In the genomic region with DNA sequence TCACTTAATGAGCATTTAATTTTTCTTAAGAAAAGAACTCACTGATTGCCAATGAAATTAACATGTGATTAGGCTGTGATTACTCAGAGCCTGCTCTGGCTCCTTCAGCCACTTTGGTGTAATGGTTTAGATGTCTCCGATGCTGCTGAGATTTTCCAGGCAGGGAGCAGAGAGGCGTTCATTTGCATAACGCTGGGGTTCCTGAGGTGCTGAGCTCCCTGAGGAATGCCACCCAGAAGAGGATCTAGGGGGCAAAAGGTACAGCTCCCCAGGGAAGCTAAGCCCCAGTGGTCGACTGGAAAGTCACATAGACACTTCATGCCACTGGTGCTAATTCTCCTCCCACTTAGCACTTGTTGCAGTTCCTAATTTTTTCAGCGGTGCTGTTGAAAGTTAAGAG, we compare ENCODE assay signal across 30 cellular contexts.
"Had no signal": no experiment of that assay in that cellular context is flagged by ENCODE, and none has a peak within 500 bp of the region (broad histone marks: within the 10 kb centered on the region; RNA-seq: fewer than 3 reads in every experiment).

No MANE protein-coding gene starts in this region.

- H3K4me2 ChIP-seq: SK-N-SH had no signal

- H3K9me2 ChIP-seq: SK-N-SH had no signal

- H3K27me3 Mint-ChIP-seq: activated CD4-positive, alpha-beta T cell treated with anti-CD3 and anti-CD28 coated beads for 36 hours; activated CD4-positive, alpha-beta T cell treated with anti-CD3 and anti-CD28 coated beads, Interleukin-2, amount 10 ng/mL, durations not matched to agents 7 days and 5 days; brain had no signal

- ATAC-seq: activated CD4-positive, alpha-beta T cell treated with anti-CD3 and anti-CD28 coated beads for 36 hours; activated CD4-positive, CD25-positive, alpha-beta regulatory T cell treated with anti-CD3 and anti-CD28 coated beads, Interleukin-2, amount 50 U/mL, for 24 hours; activated naive CD4-positive, alpha-beta T cell treated with anti-CD3 and anti-CD28 coated beads, Interleukin-2, amount 50 U/mL, for 72 hours; activated T-cell treated with anti-CD3 and anti-CD28 coated beads, Interleukin-2, amount 50 U/mL, for 4 hours; Panc1 had no signal

- DNase-seq: activated CD4-positive, alpha-beta T cell treated with anti-CD3 and anti-CD28 coated beads for 36 hours; activated CD4-positive, alpha-beta T cell treated with anti-CD3 and anti-CD28 coated beads, Interleukin-2, amount 10 ng/mL, durations not matched to agents 7 days and 5 days; activated CD4-positive, alpha-beta T cell treated with anti-CD3 and anti-CD28 coated beads, Interleukin-2, amount 50 U/mL, for 48 hours; activated CD8-positive, alpha-beta memory T cell treated with anti-CD3 and anti-CD28 coated beads, Interleukin-2, amount 50 U/mL, for 4 hours; activated gamma-delta T cell treated with Interleukin-2 at 50 U/mL for 16 hours; activated naive CD4-positive, alpha-beta T cell treated with anti-CD3 and anti-CD28 coated beads for 36 hours; activated T-cell treated with anti-CD3 and anti-CD28 coated beads for 4 hours; activated T-cell treated with anti-CD3 and anti-CD28 coated beads, Interleukin-2, amount 50 U/mL, for 4 hours; adrenal gland; caudate nucleus; cerebellar nuclear complex; MG63; NCI-H1048; NCI-H1105 treated with DMSO at 0.1 percent for 48 hours; NCI-H1436; NCI-H1694; NCI-H1930; NCI-H2081 treated with DMSO at 0.1 percent for 48 hours; NCI-H345; NCI-H524 treated with DMSO at 0.1 percent for 48 hours; SHP77; SK-N-SH had no signal

- H3K27ac Mint-ChIP-seq: activated CD4-positive, alpha-beta T cell treated with anti-CD3 and anti-CD28 coated beads for 36 hours; activated CD4-positive, alpha-beta T cell treated with anti-CD3 and anti-CD28 coated beads, Interleukin-2, amount 10 ng/mL, durations not matched to agents 7 days and 5 days; activated naive CD4-positive, alpha-beta T cell treated with anti-CD3 and anti-CD28 coated beads for 36 hours; activated naive CD4-positive, alpha-beta T cell treated with anti-CD3 and anti-CD28 coated beads, Interleukin-2, amount 50 U/mL, for 72 hours; activated T-helper 1 cell treated with anti-CD3 and anti-CD28 coated beads, Interleukin-12 subunit alpha, Interleukin-12 subunit beta, Interleukin-2, Interleukin-4 antibody, amounts not matched to agents 30 ng/mL and 10 ng/mL and 1 ng/mL, durations not matched to agents 14 hours and 24 hours and 36 hours; T-helper 1 cell treated with Interleukin-12 subunit alpha and Interleukin-12 subunit beta and Interleukin-4 antibody, amounts not matched to agents 30 μg/mL and 1 μg/mL, for 36 hours; T-helper 2 cell treated with Interferon-gamma antibody and Interleukin-4, amounts not matched to agents 5 μg/mL and 100 μg/mL, for 36 hours had no signal

- H3K4me3 Mint-ChIP-seq: activated CD4-positive, alpha-beta T cell treated with anti-CD3 and anti-CD28 coated beads for 36 hours; activated CD4-positive, alpha-beta T cell treated with anti-CD3 and anti-CD28 coated beads, Interleukin-2, amount 10 ng/mL, durations not matched to agents 7 days and 5 days; activated naive CD4-positive, alpha-beta T cell treated with anti-CD3 and anti-CD28 coated beads for 36 hours; activated T-cell treated with anti-CD3 and anti-CD28 coated beads, Interleukin-2, amount 50 U/mL, for 4 hours; activated T-helper 1 cell treated with anti-CD3 and anti-CD28 coated beads, Interleukin-12 subunit alpha, Interleukin-12 subunit beta, Interleukin-2, Interleukin-4 antibody, amounts not matched to agents 30 ng/mL and 10 ng/mL and 1 ng/mL, durations not matched to agents 14 hours and 24 hours and 36 hours; brain; T-helper 1 cell treated with Interleukin-12 subunit alpha and Interleukin-12 subunit beta and Interleukin-4 antibody, amounts not matched to agents 30 μg/mL and 1 μg/mL, for 36 hours; T-helper 2 cell treated with Interferon-gamma antibody and Interleukin-4, amounts not matched to agents 5 μg/mL and 100 μg/mL, for 36 hours had no signal

- H3K4me1 Mint-ChIP-seq: activated CD4-positive, alpha-beta T cell treated with anti-CD3 and anti-CD28 coated beads for 36 hours; activated CD4-positive, alpha-beta T cell treated with anti-CD3 and anti-CD28 coated beads, Interleukin-2, amount 10 ng/mL, durations not matched to agents 7 days and 5 days had no signal

- H3K27ac ChIP-seq: adrenal gland, SJSA1 had no signal

- H3K27me3 ChIP-seq: adrenal gland, MG63, SJSA1 had no signal

- H3K4me3 ChIP-seq: adrenal gland, MG63, SJSA1 had no signal

- H3K4me1 ChIP-seq: adrenal gland, SJSA1 had no signal

- H3K9ac ChIP-seq: SK-N-SH had no signal

- H3K9me3 Mint-ChIP-seq: activated naive CD4-positive, alpha-beta T cell treated with anti-CD3 and anti-CD28 coated beads, Interleukin-2, amount 50 U/mL, for 72 hours; activated T-helper 1 cell treated with anti-CD3 and anti-CD28 coated beads, Interleukin-12 subunit alpha, Interleukin-12 subunit beta, Interleukin-2, Interleukin-4 antibody, amounts not matched to agents 30 ng/mL and 10 ng/mL and 1 ng/mL, durations not matched to agents 14 hours and 24 hours and 36 hours; T-helper 1 cell treated with Interleukin-12 subunit alpha and Interleukin-12 subunit beta and Interleukin-4 antibody, amounts not matched to agents 30 μg/mL and 1 μg/mL, for 36 hours had no signal

- H3K9me3 ChIP-seq: adrenal gland, MG63, SJSA1, SK-N-SH had no signal
